18 cellular contexts compared by ENCODE assay signal in genomic region chr10:86253171-86254072, GRCh38.
A peak's percentile ranks its signal among the peaks of the same experiment; 100 is the strongest.
DNase-seq lines count a peak whose midpoint lies in the region; ATAC-seq, FAIRE-seq and TF ChIP-seq lines count a peak whose summit lies in the region.
"Had no signal": no experiment of that assay in that cellular context is flagged by ENCODE, and none has a peak within 500 bp of the region (broad histone marks: within the 10 kb centered on the region; RNA-seq: fewer than 3 reads in every experiment).

No MANE protein-coding gene starts in this region.

- no peaks in the 10 kb centered on the region for H3K36me3 Mint-ChIP-seq in activated naive CD8-positive, alpha-beta T cell treated with anti-CD3 and anti-CD28 coated beads, Interleukin-2, amount 50 U/mL, for 24 hours (ENCODE audit: low read depth)

- no peak overlapping the region for H3K4me3 Mint-ChIP-seq in activated naive CD8-positive, alpha-beta T cell treated with anti-CD3 and anti-CD28 coated beads, Interleukin-2, amount 50 U/mL, for 24 hours
- H3K4me3 Mint-ChIP-seq: activated CD4-positive, alpha-beta T cell treated with anti-CD3 and anti-CD28 coated beads for 36 hours; effector memory CD8-positive, alpha-beta T cell; stimulated activated naive CD8-positive, alpha-beta T cell treated with anti-CD3 and anti-CD28 coated beads, Interleukin-15, amount 100 ng/mL, for 72 hours had no signal

- no peak for TF ChIP-seq RAD21 in HCT116 (IDR thresholded peaks at IDR 0.05; ENCODE audit: low read depth)

- POLR2A ChIA-PET in HCT116 (lab: Charles Lee): no interaction called here

- intact Hi-C loops in HCT116 (cut with micrococcal nuclease): loop anchor here (5.0 kb wide), 1 partner anchor 79 kb away; no protein-coding TSS in a partner anchor

- H3K27ac ChIP-seq in HCT116 (ENCODE audit: low read depth, low read length): peak overlapping the region; percentile 10; the same call in 1 of the 2 replicates
- no peak overlapping the region for H3K27ac ChIP-seq in Peyer's patch
- H3K27ac ChIP-seq: right lobe of liver had no signal

- no peaks in the 10 kb centered on the region for H3K4me1 Mint-ChIP-seq in activated naive CD8-positive, alpha-beta T cell treated with anti-CD3 and anti-CD28 coated beads, Interleukin-2, amount 50 U/mL, for 24 hours
- H3K4me1 Mint-ChIP-seq: activated CD4-positive, alpha-beta T cell treated with anti-CD3 and anti-CD28 coated beads for 36 hours; stimulated activated naive CD8-positive, alpha-beta T cell treated with anti-CD3 and anti-CD28 coated beads, Interleukin-15, amount 100 ng/mL, for 72 hours had no signal

- TF ChIP-seq POLR2A in HCT116 (IDR thresholded peaks at IDR 0.05; ENCODE audit: borderline replicate concordance, extremely low read depth, insufficient read depth, insufficient read length): no peak
- TF ChIP-seq POLR2A in Peyer's patch (IDR thresholded peaks at IDR 0.05): no peak
- no peak for TF ChIP-seq POLR2A in GM12892 (IDR thresholded peaks at IDR 0.05; ENCODE audit: low read depth, low read length)

- CTCF ChIA-PET in HCT116 (lab: Charles Lee): interaction anchor here (1.5 kb wide), 1 partner anchor 9 kb away, joined by 4 read pairs; no protein-coding TSS in a partner anchor

- peaks cover 6% of the 10 kb centered on the region for H3K9me3 Mint-ChIP-seq in activated naive CD8-positive, alpha-beta T cell treated with anti-CD3 and anti-CD28 coated beads, Interleukin-2, amount 50 U/mL, for 24 hours
- H3K9me3 Mint-ChIP-seq: activated T-helper 2 cell treated with anti-CD3 and anti-CD28 coated beads, Interferon-gamma antibody, Interleukin-2, Interleukin-4, amounts not matched to agents 10 μg/mL and 5 μg/mL and 100 μg/mL, durations not matched to agents 14 hours and 24 hours and 36 hours; effector memory CD8-positive, alpha-beta T cell had no signal

- no TSS peak for BruUV-seq in HCT116 (replicated peaks; lab: Mats Ljungman, UMichigan)

- RAD21 ChIA-PET in HCT116 (lab: Charles Lee; ENCODE audit: low non-redundant PET in 1 of 2, low total read pairs in 2 of 2, uncharacterized antibody in 2 of 2, unreplicated experiment in 2 of 2): no interaction called here

- DNase-seq in BE2C (peak; percentile 86), HCT116 (ENCODE audit: low read depth, low spot score) (no peak), Peyer's patch (peak in 2 of 3 donors; percentile 34 to 40), kidney tubule cell (ENCODE audit: low spot score) (peak; percentile 33), GM12892 (ENCODE audit: insufficient read length) (no peak), NCI-H1092 (lab: John Stamatoyannopoulos, UW) (no peak)
- DNase-seq in activated naive CD8-positive, alpha-beta T cell treated with anti-CD3 and anti-CD28 coated beads, Interleukin-2, amount 50 U/mL, for 24 hours: no peak
- DNase-seq: activated CD4-positive, alpha-beta T cell treated with anti-CD3 and anti-CD28 coated beads for 36 hours; effector memory CD8-positive, alpha-beta T cell; foreskin melanocyte; GDM1; kidney glomerular epithelial cell; NCI-H1048; right lobe of liver; stimulated activated naive CD8-positive, alpha-beta T cell treated with anti-CD3 and anti-CD28 coated beads, Interleukin-15, amount 100 ng/mL, for 72 hours; T-helper 1 cell had no signal

- no peaks in the 10 kb centered on the region for H3K79me2 ChIP-seq in HCT116 (ENCODE audit: insufficient read depth, low read length)

- H3K4me3 ChIP-seq in BE2C (ENCODE audit: low read depth, low read length): no peak overlapping the region; the same call in 1 of the 2 replicates
- no peak overlapping the region for H3K4me3 ChIP-seq in HCT116 (replicated peaks in 1 of 2; ENCODE audit: low read depth in 1 of 2, low read length in 2 of 2)
- H3K4me3 ChIP-seq in Peyer's patch: no peak overlapping the region
- H3K4me3 ChIP-seq: right lobe of liver had no signal

- H3K9me3 ChIP-seq in BE2C: no peaks in the 10 kb centered on the region
- H3K9me3 ChIP-seq in HCT116 (ENCODE audit: control insufficient read depth in 1 of 2, insufficient read depth in 1 of 2, low read depth in 1 of 2, low read length in 2 of 2): no peaks in the 10 kb centered on the region
- H3K9me3 ChIP-seq in Peyer's patch: peaks cover 0 to 8% (median 0%) of the 10 kb centered on the region in 4 donors
- H3K9me3 ChIP-seq: right lobe of liver had no signal

- no peaks in the 10 kb centered on the region for H4K20me1 ChIP-seq in HCT116 (ENCODE audit: insufficient read depth)

- peaks cover 57% of the 10 kb centered on the region for H3K4me1 ChIP-seq in BE2C
- peaks cover 20 to 25% of the 10 kb centered on the region in 2 experiments for H3K4me1 ChIP-seq in HCT116 (ENCODE audit: control insufficient read depth in 1 of 2, insufficient read depth in 2 of 2, low read length in 2 of 2)
- H3K4me1 ChIP-seq in Peyer's patch: no peaks in the 10 kb centered on the region
- H3K4me1 ChIP-seq: right lobe of liver had no signal

- H3K27me3 ChIP-seq in BE2C (no peaks in the 10 kb centered on the region), HCT116 (ENCODE audit: insufficient read depth, low read length) (no peaks in the 10 kb centered on the region), Peyer's patch (no peaks in the 10 kb centered on the region)
- H3K27me3 ChIP-seq: right lobe of liver had no signal

- ATAC-seq in HCT116: peak; percentile 64
- ATAC-seq in activated naive CD8-positive, alpha-beta T cell treated with anti-CD3 and anti-CD28 coated beads, Interleukin-2, amount 50 U/mL, for 24 hours: no peak
- no peak for ATAC-seq in GM19023 (IDR thresholded peaks at IDR 0.05; ENCODE audit: unreplicated experiment)
- ATAC-seq: activated CD4-positive, alpha-beta T cell treated with anti-CD3 and anti-CD28 coated beads for 36 hours; effector memory CD8-positive, alpha-beta T cell; right lobe of liver; stimulated activated naive CD8-positive, alpha-beta T cell treated with anti-CD3 and anti-CD28 coated beads, Interleukin-15, amount 100 ng/mL, for 72 hours had no signal

- H3K9ac ChIP-seq in HCT116 (ENCODE audit: low read length): 0 out of 2 replicates have a peak overlapping the region, but pooled peaks have one; percentile 19

- no peak for FAIRE-seq in GM12892 (lab: Jason Lieb, UNC)

- peaks cover 2% of the 10 kb centered on the region for H3K27me3 Mint-ChIP-seq in activated naive CD8-positive, alpha-beta T cell treated with anti-CD3 and anti-CD28 coated beads, Interleukin-2, amount 50 U/mL, for 24 hours

- H3K36me3 ChIP-seq in BE2C: no peaks in the 10 kb centered on the region
- no peaks in the 10 kb centered on the region for H3K36me3 ChIP-seq in HCT116 (ENCODE audit: control insufficient read depth in 1 of 2, insufficient read depth in 2 of 2, low read length in 2 of 2)
- no peaks in the 10 kb centered on the region for H3K36me3 ChIP-seq in Peyer's patch
- H3K36me3 ChIP-seq: right lobe of liver had no signal

- TF ChIP-seq CTCF in BE2C (IDR thresholded peaks at IDR 0.05; ENCODE audit: low read depth, low read length) (no peak), HCT116 (IDR thresholded peaks at IDR 0.05 in 2 of 3, conservative IDR thresholded peaks at IDR 0.05 in 1 of 3; ENCODE audit: borderline replicate concordance in 1 of 3, insufficient read depth in 1 of 3, low read depth in 2 of 3, low read length in 2 of 3) (no peak), Peyer's patch (IDR thresholded peaks at IDR 0.05) (no peak)

- H3K27ac Mint-ChIP-seq in activated naive CD8-positive, alpha-beta T cell treated with anti-CD3 and anti-CD28 coated beads, Interleukin-2, amount 50 U/mL, for 24 hours: no peak overlapping the region
- H3K27ac Mint-ChIP-seq: activated CD4-positive, alpha-beta T cell treated with anti-CD3 and anti-CD28 coated beads for 36 hours; activated T-helper 2 cell treated with anti-CD3 and anti-CD28 coated beads, Interferon-gamma antibody, Interleukin-2, Interleukin-4, amounts not matched to agents 10 μg/mL and 5 μg/mL and 100 μg/mL, durations not matched to agents 14 hours and 24 hours and 36 hours; effector memory CD8-positive, alpha-beta T cell; stimulated activated naive CD8-positive, alpha-beta T cell treated with anti-CD3 and anti-CD28 coated beads, Interleukin-15, amount 100 ng/mL, for 72 hours had no signal

- no peaks in the 10 kb centered on the region for H3K9me2 ChIP-seq in HCT116 (ENCODE audit: insufficient read depth)

- H3K4me2 ChIP-seq in HCT116 (ENCODE audit: low read length): peak overlapping the region; percentile 67

- no peak overlapping the region for H2AFZ ChIP-seq in HCT116 (ENCODE audit: low read depth, low read length, poor library complexity, severe bottlenecking)

TF ChIP-seq in HCT116, 20 proteins besides CTCF, POLR2A, EP300 and RAD21:
- TF ChIP-seq ZNF274 (IDR thresholded peaks at IDR 0.05; ENCODE audit: low read depth, low read length) (no peak), TCF7L2 (IDR thresholded peaks at IDR 0.05; ENCODE audit: borderline replicate concordance, extremely low read depth, insufficient read depth, insufficient read length) (no peak), JUND (IDR thresholded peaks at IDR 0.05) (no peak)
- TF ChIP-seq, protein P1, sequence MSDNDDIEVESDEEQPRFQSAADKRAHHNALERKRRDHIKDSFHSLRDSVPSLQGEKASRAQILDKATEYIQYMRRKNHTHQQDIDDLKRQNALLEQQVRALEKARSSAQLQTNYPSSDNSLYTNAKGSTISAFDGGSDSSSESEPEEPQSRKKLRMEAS (IDR thresholded peaks at IDR 0.05): no peak

Comparison
In these comparisons a context has a peak if more than half of its experiments do, and no peak if none do; other contexts are left out.
1. DNase-seq: peak in BE2C (single experiment), Peyer's patch (2 of 3) and kidney tubule cell (single experiment); none in HCT116 (single experiment), activated naive CD8-positive, alpha-beta T cell treated with anti-CD3 and anti-CD28 coated beads, Interleukin-2, amount 50 U/mL, for 24 hours (single experiment), GM12892 (single experiment) and NCI-H1092 (single experiment).